In the genomic region with DNA sequence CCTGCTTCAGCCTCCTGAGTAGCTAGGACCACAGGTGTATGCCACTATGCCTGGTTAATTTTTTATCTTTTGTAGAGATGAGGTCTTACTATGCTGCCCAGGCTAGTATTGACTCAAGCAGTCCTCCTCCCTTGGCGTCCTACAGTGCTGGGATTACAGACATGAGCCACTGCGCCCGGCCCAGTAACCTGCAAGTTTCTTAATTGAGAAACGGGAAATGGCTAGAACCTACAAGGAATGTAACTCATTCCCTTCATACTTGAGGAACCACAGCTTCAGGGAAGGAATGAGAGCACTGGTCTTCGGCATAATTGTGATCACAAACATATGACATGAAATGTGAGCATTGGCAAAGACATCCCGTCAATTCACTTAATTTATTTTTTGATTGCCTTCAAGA, we compare ENCODE assay signal across 16 cellular contexts.
DNase-seq lines count a peak whose midpoint lies in the region; ATAC-seq and TF ChIP-seq lines count a peak whose summit lies in the region.
"Had no signal": no experiment of that assay in that cellular context is flagged by ENCODE, and none has a peak within 500 bp of the region (broad histone marks: within the 10 kb centered on the region; RNA-seq: fewer than 3 reads in every experiment).

No MANE protein-coding gene starts in this region.

- H3K27me3 ChIP-seq in breast epithelium: no peaks in the 10 kb centered on the region
- H3K27me3 ChIP-seq in Karpas-422 (ENCODE audit: low read length): no peaks in the 10 kb centered on the region
- H3K27me3 ChIP-seq: sigmoid colon had no signal

- H3K79me2 ChIP-seq in Karpas-422 (ENCODE audit: low read length): no peaks in the 10 kb centered on the region

- intact Hi-C loops in breast epithelium (cut with DNase I; ENCODE audit: low total_unique reads) (no loop called here), left colon (cut with DNase I, micrococcal nuclease) (no loop called here)

- peak; percentile 58 for DNase-seq in HFFc6
- DNase-seq in breast epithelium (ENCODE audit: low spot score in 2 of 2): peak in 1 of 2 donors; percentile 69
- peak in 1 of 2 donors; percentile 36 for DNase-seq in left colon
- DNase-seq in activated naive CD4-positive, alpha-beta T cell treated with anti-CD3 and anti-CD28 coated beads, Interleukin-2, amount 50 U/mL, for 16 hours: no peak
- no peak for DNase-seq in inferior parietal cortex (ENCODE audit: extremely low spot score)
- no peak for DNase-seq in GM20000 (ENCODE audit: low spot score)
- no peak for DNase-seq in Karpas-422
- DNase-seq: activated CD8-positive, alpha-beta memory T cell treated with anti-CD3 and anti-CD28 coated beads, Interleukin-2, amount 10 ng/mL, durations not matched to agents 7 days and 5 days; activated naive CD8-positive, alpha-beta T cell treated with anti-CD3 and anti-CD28 coated beads, Interleukin-2, amount 10 ng/mL, durations not matched to agents 7 days and 5 days; CD4-positive, alpha-beta memory T cell; dermis blood vessel endothelial cell; glutamatergic neuron; left cardiac atrium; sigmoid colon; WERI-Rb-1 had no signal

- H3K36me3 ChIP-seq in breast epithelium (no peaks in the 10 kb centered on the region), Karpas-422 (ENCODE audit: insufficient read depth, low read length) (no peaks in the 10 kb centered on the region)
- H3K36me3 ChIP-seq: sigmoid colon, WERI-Rb-1 had no signal

- TF ChIP-seq CTCF in HFFc6 (IDR thresholded peaks at IDR 0.05): no peak
- TF ChIP-seq CTCF in breast epithelium (IDR thresholded peaks at IDR 0.05): no peak
- TF ChIP-seq CTCF in GM20000 (IDR thresholded peaks at IDR 0.05; ENCODE audit: extremely low read depth, missing control alignments): no peak

- H3K4me1 ChIP-seq in breast epithelium (no peaks in the 10 kb centered on the region), Karpas-422 (ENCODE audit: low read length) (no peaks in the 10 kb centered on the region)

- H3K9ac ChIP-seq in Karpas-422 (ENCODE audit: low read length): no peak overlapping the region

- H3K27ac Mint-ChIP-seq in HFFc6: peak overlapping the region; percentile 48
- H3K27ac Mint-ChIP-seq: activated CD8-positive, alpha-beta memory T cell treated with anti-CD3 and anti-CD28 coated beads, Interleukin-2, amount 10 ng/mL, durations not matched to agents 7 days and 5 days; activated naive CD8-positive, alpha-beta T cell treated with anti-CD3 and anti-CD28 coated beads, Interleukin-2, amount 10 ng/mL, durations not matched to agents 7 days and 5 days; CD4-positive, alpha-beta memory T cell; stimulated activated naive CD8-positive, alpha-beta T cell treated with anti-CD3 and anti-CD28 coated beads, Interleukin-15, Interleukin-2, amounts not matched to agents 100 ng/mL and 50 ng/mL, for 24 hours had no signal

- H3K4me3 Mint-ChIP-seq in HFFc6: peak overlapping the region; percentile 59
- H3K4me3 Mint-ChIP-seq: activated CD8-positive, alpha-beta memory T cell treated with anti-CD3 and anti-CD28 coated beads, Interleukin-2, amount 10 ng/mL, durations not matched to agents 7 days and 5 days; activated naive CD8-positive, alpha-beta T cell treated with anti-CD3 and anti-CD28 coated beads, Interleukin-2, amount 10 ng/mL, durations not matched to agents 7 days and 5 days; CD4-positive, alpha-beta memory T cell; stimulated activated naive CD8-positive, alpha-beta T cell treated with anti-CD3 and anti-CD28 coated beads, Interleukin-15, Interleukin-2, amounts not matched to agents 100 ng/mL and 50 ng/mL, for 24 hours had no signal

- no peak overlapping the region for H3K4me3 ChIP-seq in breast epithelium
- H3K4me3 ChIP-seq in Karpas-422 (ENCODE audit: low read length): no peak overlapping the region
- H3K4me3 ChIP-seq: sigmoid colon had no signal

- ATAC-seq in left colon: peak; percentile 76
- ATAC-seq: activated CD8-positive, alpha-beta memory T cell treated with anti-CD3 and anti-CD28 coated beads, Interleukin-2, amount 10 ng/mL, durations not matched to agents 7 days and 5 days; left cardiac atrium had no signal

- no peak for TF ChIP-seq POLR2A in breast epithelium (IDR thresholded peaks at IDR 0.05)

- H4K20me1 ChIP-seq in Karpas-422 (ENCODE audit: insufficient read depth, low read depth, low read length): no peaks in the 10 kb centered on the region

- H3K27ac ChIP-seq in breast epithelium: peak overlapping the region; percentile 21 to 57
- H3K27ac ChIP-seq in Karpas-422 (ENCODE audit: low read length): no peak overlapping the region
- H3K27ac ChIP-seq: sigmoid colon, WERI-Rb-1 had no signal

- no peaks in the 10 kb centered on the region for H3K9me2 ChIP-seq in Karpas-422 (replicated peaks; ENCODE audit: insufficient read depth, low read length)

- peaks cover 7% of the 10 kb centered on the region for H3K36me3 Mint-ChIP-seq in HFFc6 (ENCODE audit: low read depth)
- H3K36me3 Mint-ChIP-seq: activated CD8-positive, alpha-beta memory T cell treated with anti-CD3 and anti-CD28 coated beads, Interleukin-2, amount 10 ng/mL, durations not matched to agents 7 days and 5 days; activated naive CD8-positive, alpha-beta T cell treated with anti-CD3 and anti-CD28 coated beads, Interleukin-2, amount 10 ng/mL, durations not matched to agents 7 days and 5 days; CD4-positive, alpha-beta memory T cell had no signal

- H3K9me3 ChIP-seq in breast epithelium: no peaks in the 10 kb centered on the region
- H3K9me3 ChIP-seq in Karpas-422 (ENCODE audit: low read length): no peaks in the 10 kb centered on the region
- H3K9me3 ChIP-seq: sigmoid colon had no signal

- H3K27me3 Mint-ChIP-seq in HFFc6 (ENCODE audit: insufficient read depth): no peaks in the 10 kb centered on the region

- H2AFZ ChIP-seq in Karpas-422 (ENCODE audit: low read length): no peak overlapping the region

- peaks cover 60% of the 10 kb centered on the region for H3K4me1 Mint-ChIP-seq in HFFc6 (ENCODE audit: low read depth)

- no peaks in the 10 kb centered on the region for H3K9me3 Mint-ChIP-seq in HFFc6
- H3K9me3 Mint-ChIP-seq: activated naive CD8-positive, alpha-beta T cell treated with anti-CD3 and anti-CD28 coated beads, Interleukin-2, amount 10 ng/mL, durations not matched to agents 7 days and 5 days; CD4-positive, alpha-beta memory T cell; stimulated activated naive CD8-positive, alpha-beta T cell treated with anti-CD3 and anti-CD28 coated beads, Interleukin-15, Interleukin-2, amounts not matched to agents 100 ng/mL and 50 ng/mL, for 24 hours had no signal

- H3K4me2 ChIP-seq in Karpas-422 (ENCODE audit: low read depth, low read length, poor library complexity, severe bottlenecking): no peak overlapping the region
